Comparison of ENCODE assay signal across 26 cellular contexts in genomic region chrX:101973066-101973465, GRCh38.
"Had no signal": no experiment of that assay in that cellular context is flagged by ENCODE, and none has a peak within 500 bp of the region (broad histone marks: within the 10 kb centered on the region; RNA-seq: fewer than 3 reads in every experiment).

No MANE protein-coding gene starts in this region.

- H3K9me3 ChIP-seq: gastrocnemius medialis, testis had no signal

- H3K9me3 Mint-ChIP-seq: stimulated activated effector memory CD8-positive, alpha-beta T cell treated with anti-CD3 and anti-CD28 coated beads, Interleukin-12 subunit alpha, Interleukin-12 subunit beta, amount 100 ng/mL, for 72 hours; type B pancreatic cell had no signal

- H3K4me3 Mint-ChIP-seq: memory B cell; naive B cell; nephron; neural progenitor cell; stimulated activated effector memory CD8-positive, alpha-beta T cell treated with anti-CD3 and anti-CD28 coated beads, Interleukin-12 subunit alpha, Interleukin-12 subunit beta, amount 100 ng/mL, for 72 hours; type B pancreatic cell had no signal

- H3K4me1 ChIP-seq: esophagus muscularis mucosa, gastrocnemius medialis, heart left ventricle, neural progenitor cell, parathyroid adenoma, testis, tibial artery had no signal

- H3K27me3 Mint-ChIP-seq: progenitor cell of endocrine pancreas, type B pancreatic cell had no signal

- H3K4me2 ChIP-seq: hepatocyte, neural progenitor cell had no signal

- H3K27ac ChIP-seq: coronary artery, esophagus muscularis mucosa, gastrocnemius medialis, heart left ventricle, hepatocyte, neural progenitor cell, parathyroid adenoma, testis, tibial artery had no signal

- H3K4me3 ChIP-seq: coronary artery, esophagus muscularis mucosa, gastrocnemius medialis, heart left ventricle, hepatocyte, lung, neural progenitor cell, testis, tibial artery had no signal

- DNase-seq: dermis blood vessel endothelial cell; effector memory CD4-positive, alpha-beta T cell; foreskin fibroblast; gastrocnemius medialis; heart left ventricle; kidney; naive B cell; stimulated activated CD4-positive, alpha-beta T cell treated with anti-CD3 and anti-CD28 coated beads, Interleukin-2, amount 100 ng/mL, for 24 hours; stimulated activated CD4-positive, alpha-beta T cell treated with anti-CD3 and anti-CD28 coated beads, Interleukin-4, amount 100 ng/mL, for 24 hours; stimulated activated naive CD8-positive, alpha-beta T cell treated with anti-CD3 and anti-CD28 coated beads, Interleukin-15, Interleukin-2, amounts not matched to agents 100 U/mL and 50 U/mL, for 24 hours; substantia nigra; testis; tibial artery had no signal

- H3K36me3 ChIP-seq: esophagus muscularis mucosa, gastrocnemius medialis, heart left ventricle, neural progenitor cell, tibial artery had no signal

- H3K27ac Mint-ChIP-seq: memory B cell; naive B cell; nephron; neural progenitor cell; progenitor cell of endocrine pancreas; stimulated activated effector memory CD8-positive, alpha-beta T cell treated with anti-CD3 and anti-CD28 coated beads, Interleukin-12 subunit alpha, Interleukin-12 subunit beta, amount 100 ng/mL, for 72 hours; type B pancreatic cell had no signal

- H3K27me3 ChIP-seq: esophagus muscularis mucosa, gastrocnemius medialis, hepatocyte, neural progenitor cell, testis, tibial artery had no signal

- H2AFZ ChIP-seq: hepatocyte, neural progenitor cell, parathyroid adenoma had no signal

- ATAC-seq: gastrocnemius medialis; heart left ventricle; left lobe of liver; sciatic nerve; stimulated activated effector memory CD8-positive, alpha-beta T cell treated with anti-CD3 and anti-CD28 coated beads, Interleukin-12 subunit alpha, Interleukin-12 subunit beta, amount 100 ng/mL, for 72 hours; stimulated activated naive CD8-positive, alpha-beta T cell treated with anti-CD3 and anti-CD28 coated beads, Interleukin-15, Interleukin-2, amounts not matched to agents 100 U/mL and 50 U/mL, for 24 hours had no signal

- H3K79me2 ChIP-seq: hepatocyte, parathyroid adenoma had no signal

- H3K36me3 Mint-ChIP-seq: memory B cell; naive B cell; neural progenitor cell; stimulated activated effector memory CD8-positive, alpha-beta T cell treated with anti-CD3 and anti-CD28 coated beads, Interleukin-12 subunit alpha, Interleukin-12 subunit beta, amount 100 ng/mL, for 72 hours; type B pancreatic cell had no signal

- H3K9ac ChIP-seq: neural progenitor cell, parathyroid adenoma had no signal

- H3K4me1 Mint-ChIP-seq: memory B cell; naive B cell; nephron; neural progenitor cell; stimulated activated effector memory CD8-positive, alpha-beta T cell treated with anti-CD3 and anti-CD28 coated beads, Interleukin-12 subunit alpha, Interleukin-12 subunit beta, amount 100 ng/mL, for 72 hours had no signal
